In genomic region chr7:129952164-129952652, GRCh38 we compare ENCODE assay signal across 8 cellular contexts. TPM values are rescaled to one million over a fixed set of nuclear protein-coding genes. Genes with fewer than 3 reads are reported as not detected.
DNase-seq lines count a peak whose midpoint lies in the region; ATAC-seq and TF ChIP-seq lines count a peak whose summit lies in the region.

No MANE protein-coding gene starts in this region.

- ATAC-seq in DND-41 (ENCODE audit: insufficient read depth, low read depth) (peak; percentile 9), GM21423 (IDR thresholded peaks at IDR 0.05; ENCODE audit: unreplicated experiment) (peak; percentile 26)

- WGBS in thymus: under 1% methylated on average over 40 of the region's 40 CpGs

- peaks cover 11% of the 10 kb centered on the region for H4K20me1 ChIP-seq in DND-41 (ENCODE audit: insufficient read depth, low read length)

- DNase-seq in DND-41 (peak; percentile 12), HT1080 (ENCODE audit: low read depth) (peak; percentile 41), epithelial cell of esophagus (ENCODE audit: low read depth) (peak; percentile 51), mucosa of gallbladder (ENCODE audit: low spot score) (peak; percentile 26), NCI-H1694 (lab: John Stamatoyannopoulos, UW) (no peak)
- DNase-seq in activated CD4-positive, alpha-beta T cell treated with anti-CD3 and anti-CD28 coated beads for 4 hours: peak; percentile 8 to 14

- H3K27me3 ChIP-seq in DND-41 (ENCODE audit: insufficient read depth, low read length, poor library complexity) (no peaks in the 10 kb centered on the region), thymus (ENCODE audit: control insufficient read depth, insufficient read depth) (no peaks in the 10 kb centered on the region)

- H3K4me3 ChIP-seq in DND-41 (ENCODE audit: low read depth in 1 of 2, low read length in 2 of 2): peak overlapping the region; percentile 54 to 96
- H3K4me3 ChIP-seq in epithelial cell of esophagus (ENCODE audit: low read length): peak overlapping the region; percentile 84
- H3K4me3 ChIP-seq in thymus (ENCODE audit: low read length): peak overlapping the region; percentile 92

- peak overlapping the region; percentile 83 for H2AFZ ChIP-seq in DND-41 (ENCODE audit: low read depth, low read length)

- H3K27ac ChIP-seq in DND-41 (ENCODE audit: low read length): peak overlapping the region; percentile 60
- H3K27ac ChIP-seq in thymus (ENCODE audit: low read depth): peak overlapping the region; percentile 84

- H3K79me2 ChIP-seq in DND-41 (ENCODE audit: insufficient read depth, low read length): peaks cover 30% of the 10 kb centered on the region

- peak overlapping the region; percentile 99 for H3K4me2 ChIP-seq in DND-41 (ENCODE audit: insufficient read depth, low read length)

- H3K4me1 ChIP-seq in DND-41 (ENCODE audit: insufficient read depth, low read length): peaks cover 32% of the 10 kb centered on the region
- H3K4me1 ChIP-seq in thymus (ENCODE audit: control insufficient read depth, insufficient read depth, low read length): peaks cover 16% of the 10 kb centered on the region

- H3K9me3 ChIP-seq in DND-41 (ENCODE audit: insufficient read depth, low read length, severe bottlenecking) (no peaks in the 10 kb centered on the region), thymus (ENCODE audit: control insufficient read depth) (no peaks in the 10 kb centered on the region)

- TF ChIP-seq CTCF in DND-41 (IDR thresholded peaks at IDR 0.05; ENCODE audit: borderline replicate concordance, extremely low read depth, low read length, poor library complexity, severe bottlenecking) (no peak), epithelial cell of esophagus (IDR thresholded peaks at IDR 0.05; ENCODE audit: insufficient read depth, low read depth, low read length, missing control alignments) (no peak)

- H3K9ac ChIP-seq in DND-41 (ENCODE audit: low read depth, low read length): peak overlapping the region; percentile 77

- no peaks in the 10 kb centered on the region; the same call in 1 of the 2 replicates for H3K36me3 ChIP-seq in DND-41 (ENCODE audit: insufficient read depth, low read length)
- no peaks in the 10 kb centered on the region for H3K36me3 ChIP-seq in thymus (ENCODE audit: control insufficient read depth, insufficient read depth)

RNA-seq across cellular contexts. Expression of gene UBE2H, which starts 0.6 kb away (rescaled TPM):
- 44.8 and 48.6 TPM in 2 replicates for total RNA-seq in HT1080 (2014; rRNA removed; shearing (Covaris generic))
- polyA plus RNA-seq in HT1080 (2015; cell fraction: cytosol; rRNA removed): 67.6 and 82.2 TPM in 2 replicates
- polyA plus RNA-seq in HT1080 (2015; cell fraction: nucleus; rRNA removed): 62.6 and 73.9 TPM in 2 replicates
- 79.9 TPM for total RNA-seq in mucosa of gallbladder
- 31.8 TPM for polyA plus RNA-seq in thymus
